In the genomic region with DNA sequence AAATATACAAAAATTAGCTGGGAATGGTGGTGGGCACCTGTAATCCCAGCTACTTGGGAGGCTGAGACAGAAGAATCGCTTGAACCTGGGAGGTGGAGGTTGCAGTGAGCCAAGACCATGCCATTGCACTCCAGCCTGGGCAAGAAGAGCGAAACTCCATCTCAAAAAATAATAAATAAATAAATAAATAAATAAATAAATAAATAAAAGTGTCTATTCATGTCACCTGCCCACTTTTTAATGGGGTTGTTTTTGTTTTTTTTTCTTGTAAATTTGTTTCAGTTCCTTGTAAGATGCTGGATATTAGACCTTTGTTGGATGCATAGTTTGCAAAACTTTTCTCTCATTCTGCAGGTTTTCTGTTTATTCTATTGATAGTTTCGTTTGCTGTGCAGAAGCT, we compare ENCODE assay signal across 2 cellular contexts.
A peak's percentile ranks its signal among the peaks of the same experiment; 100 is the strongest.
DNase-seq lines count a peak whose midpoint lies in the region; ATAC-seq, FAIRE-seq and TF ChIP-seq lines count a peak whose summit lies in the region.
"Not testable (repeated sequence)": the region's sequence is repeated elsewhere in the genome, so short reads cannot be mapped to it uniquely, and the experiment has no call there.

No MANE protein-coding gene starts in this region.

- DNase-seq in A549 (ENCODE audit: low read depth in 1 of 2, low spot score in 1 of 2) = not testable (repeated sequence)

- not testable (repeated sequence) for ATAC-seq in A549

- not testable (repeated sequence) for H3K9me3 ChIP-seq in A549; HEK293 (ENCODE audit: control insufficient read depth, insufficient read depth, low read depth, low read length)

- not testable (repeated sequence) for TF ChIP-seq RAD21 in A549 (conservative IDR thresholded peaks at IDR 0.05 in 1 of 2, IDR thresholded peaks at IDR 0.05 in 1 of 2)

- TF ChIP-seq CTCF in A549 (IDR thresholded peaks at IDR 0.05); HEK293 (tag by site-specific recombination; IDR thresholded peaks at IDR 0.05): not testable (repeated sequence)

- not testable (repeated sequence) for FAIRE-seq in A549 (lab: Jason Lieb, UNC)

- 76% methylated on average over 3 of the region's 3 CpGs for WGBS in A549 (ENCODE audit: missing lambda C conversion rate)

- CTCF ChIA-PET in A549 (lab: Yijun Ruan, JAX) = not testable (repeated sequence)
- CTCF ChIA-PET in HEK293 (lab: Yijun Ruan, JAX) = interaction anchor here (0.7 kb wide), 1 partner anchor 400 kb away, joined by 4 read pairs; no protein-coding TSS in a partner anchor

- not testable (repeated sequence) for H3K4me3 ChIP-seq in A549; HEK293 (ENCODE audit: low read depth, low read length)

- H3K36me3 ChIP-seq in HEK293 (ENCODE audit: control insufficient read depth in 2 of 2, insufficient read depth in 1 of 2, low read length in 2 of 2) = not testable (repeated sequence)

- not testable (repeated sequence) for H3K4me2 ChIP-seq in A549

- not testable (repeated sequence) for H3K4me1 ChIP-seq in A549; HEK293 (ENCODE audit: control insufficient read depth, insufficient read depth, low read length)

- TF ChIP-seq EP300 in A549 (IDR thresholded peaks at IDR 0.05) = not testable (repeated sequence)

- TF ChIP-seq POLR2A in A549 (IDR thresholded peaks at IDR 0.05; ENCODE audit: low read length) = not testable (repeated sequence)

- POLR2A ChIA-PET in A549 (lab: Yijun Ruan, JAX); HEK293 (lab: Yijun Ruan, JAX): not testable (repeated sequence)

- not testable (repeated sequence) for H3K27ac ChIP-seq in A549; HEK293 (ENCODE audit: extremely low read depth, low read depth, low read length)

TF ChIP-seq in A549, 52 proteins besides CTCF, POLR2A, EP300 and RAD21:
- peak; percentile 60 for TF ChIP-seq ZC3H11A (IDR thresholded peaks at IDR 0.05)

TF ChIP-seq in HEK293, 187 proteins besides CTCF, POLR2A, EP300 and RAD21:
- TF ChIP-seq, protein P1, sequence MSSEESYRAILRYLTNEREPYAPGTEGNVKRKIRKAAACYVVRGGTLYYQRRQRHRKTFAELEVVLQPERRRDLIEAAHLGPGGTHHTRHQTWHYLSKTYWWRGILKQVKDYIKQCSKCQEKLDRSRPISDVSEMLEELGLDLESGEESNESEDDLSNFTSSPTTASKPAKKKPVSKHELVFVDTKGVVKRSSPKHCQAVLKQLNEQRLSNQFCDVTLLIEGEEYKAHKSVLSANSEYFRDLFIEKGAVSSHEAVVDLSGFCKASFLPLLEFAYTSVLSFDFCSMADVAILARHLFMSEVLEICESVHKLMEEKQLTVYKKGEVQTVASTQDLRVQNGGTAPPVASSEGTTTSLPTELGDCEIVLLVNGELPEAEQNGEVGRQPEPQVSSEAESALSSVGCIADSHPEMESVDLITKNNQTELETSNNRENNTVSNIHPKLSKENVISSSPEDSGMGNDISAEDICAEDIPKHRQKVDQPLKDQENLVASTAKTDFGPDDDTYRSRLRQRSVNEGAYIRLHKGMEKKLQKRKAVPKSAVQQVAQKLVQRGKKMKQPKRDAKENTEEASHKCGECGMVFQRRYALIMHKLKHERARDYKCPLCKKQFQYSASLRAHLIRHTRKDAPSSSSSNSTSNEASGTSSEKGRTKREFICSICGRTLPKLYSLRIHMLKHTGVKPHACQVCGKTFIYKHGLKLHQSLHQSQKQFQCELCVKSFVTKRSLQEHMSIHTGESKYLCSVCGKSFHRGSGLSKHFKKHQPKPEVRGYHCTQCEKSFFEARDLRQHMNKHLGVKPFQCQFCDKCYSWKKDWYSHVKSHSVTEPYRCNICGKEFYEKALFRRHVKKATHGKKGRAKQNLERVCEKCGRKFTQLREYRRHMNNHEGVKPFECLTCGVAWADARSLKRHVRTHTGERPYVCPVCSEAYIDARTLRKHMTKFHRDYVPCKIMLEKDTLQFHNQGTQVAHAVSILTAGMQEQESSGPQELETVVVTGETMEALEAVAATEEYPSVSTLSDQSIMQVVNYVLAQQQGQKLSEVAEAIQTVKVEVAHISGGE (tag by site-specific recombination; conservative IDR thresholded peaks at IDR 0.05; ENCODE audit: low read depth) = peak; percentile 61
- TF ChIP-seq ZNF140 (tag by site-specific recombination; IDR thresholded peaks at IDR 0.05) = peak; percentile 13; the same call in 1 of the 2 replicates
- TF ChIP-seq ZNF394 (tag by site-specific recombination; IDR thresholded peaks at IDR 0.05; ENCODE audit: borderline replicate concordance) = peak; percentile 70; the same call in 1 of the 2 replicates
- TF ChIP-seq, protein P2, sequence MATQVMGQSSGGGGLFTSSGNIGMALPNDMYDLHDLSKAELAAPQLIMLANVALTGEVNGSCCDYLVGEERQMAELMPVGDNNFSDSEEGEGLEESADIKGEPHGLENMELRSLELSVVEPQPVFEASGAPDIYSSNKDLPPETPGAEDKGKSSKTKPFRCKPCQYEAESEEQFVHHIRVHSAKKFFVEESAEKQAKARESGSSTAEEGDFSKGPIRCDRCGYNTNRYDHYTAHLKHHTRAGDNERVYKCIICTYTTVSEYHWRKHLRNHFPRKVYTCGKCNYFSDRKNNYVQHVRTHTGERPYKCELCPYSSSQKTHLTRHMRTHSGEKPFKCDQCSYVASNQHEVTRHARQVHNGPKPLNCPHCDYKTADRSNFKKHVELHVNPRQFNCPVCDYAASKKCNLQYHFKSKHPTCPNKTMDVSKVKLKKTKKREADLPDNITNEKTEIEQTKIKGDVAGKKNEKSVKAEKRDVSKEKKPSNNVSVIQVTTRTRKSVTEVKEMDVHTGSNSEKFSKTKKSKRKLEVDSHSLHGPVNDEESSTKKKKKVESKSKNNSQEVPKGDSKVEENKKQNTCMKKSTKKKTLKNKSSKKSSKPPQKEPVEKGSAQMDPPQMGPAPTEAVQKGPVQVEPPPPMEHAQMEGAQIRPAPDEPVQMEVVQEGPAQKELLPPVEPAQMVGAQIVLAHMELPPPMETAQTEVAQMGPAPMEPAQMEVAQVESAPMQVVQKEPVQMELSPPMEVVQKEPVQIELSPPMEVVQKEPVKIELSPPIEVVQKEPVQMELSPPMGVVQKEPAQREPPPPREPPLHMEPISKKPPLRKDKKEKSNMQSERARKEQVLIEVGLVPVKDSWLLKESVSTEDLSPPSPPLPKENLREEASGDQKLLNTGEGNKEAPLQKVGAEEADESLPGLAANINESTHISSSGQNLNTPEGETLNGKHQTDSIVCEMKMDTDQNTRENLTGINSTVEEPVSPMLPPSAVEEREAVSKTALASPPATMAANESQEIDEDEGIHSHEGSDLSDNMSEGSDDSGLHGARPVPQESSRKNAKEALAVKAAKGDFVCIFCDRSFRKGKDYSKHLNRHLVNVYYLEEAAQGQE (tag by site-specific recombination; IDR thresholded peaks at IDR 0.05) = 0 out of 2 replicates have a peak, but pooled peaks have one; percentile 11
- TF ChIP-seq ZNF664 (tag by site-specific recombination; IDR thresholded peaks at IDR 0.05) = 0 out of 2 replicates have a peak, but pooled peaks have one; percentile 26
- TF ChIP-seq, protein P3, sequence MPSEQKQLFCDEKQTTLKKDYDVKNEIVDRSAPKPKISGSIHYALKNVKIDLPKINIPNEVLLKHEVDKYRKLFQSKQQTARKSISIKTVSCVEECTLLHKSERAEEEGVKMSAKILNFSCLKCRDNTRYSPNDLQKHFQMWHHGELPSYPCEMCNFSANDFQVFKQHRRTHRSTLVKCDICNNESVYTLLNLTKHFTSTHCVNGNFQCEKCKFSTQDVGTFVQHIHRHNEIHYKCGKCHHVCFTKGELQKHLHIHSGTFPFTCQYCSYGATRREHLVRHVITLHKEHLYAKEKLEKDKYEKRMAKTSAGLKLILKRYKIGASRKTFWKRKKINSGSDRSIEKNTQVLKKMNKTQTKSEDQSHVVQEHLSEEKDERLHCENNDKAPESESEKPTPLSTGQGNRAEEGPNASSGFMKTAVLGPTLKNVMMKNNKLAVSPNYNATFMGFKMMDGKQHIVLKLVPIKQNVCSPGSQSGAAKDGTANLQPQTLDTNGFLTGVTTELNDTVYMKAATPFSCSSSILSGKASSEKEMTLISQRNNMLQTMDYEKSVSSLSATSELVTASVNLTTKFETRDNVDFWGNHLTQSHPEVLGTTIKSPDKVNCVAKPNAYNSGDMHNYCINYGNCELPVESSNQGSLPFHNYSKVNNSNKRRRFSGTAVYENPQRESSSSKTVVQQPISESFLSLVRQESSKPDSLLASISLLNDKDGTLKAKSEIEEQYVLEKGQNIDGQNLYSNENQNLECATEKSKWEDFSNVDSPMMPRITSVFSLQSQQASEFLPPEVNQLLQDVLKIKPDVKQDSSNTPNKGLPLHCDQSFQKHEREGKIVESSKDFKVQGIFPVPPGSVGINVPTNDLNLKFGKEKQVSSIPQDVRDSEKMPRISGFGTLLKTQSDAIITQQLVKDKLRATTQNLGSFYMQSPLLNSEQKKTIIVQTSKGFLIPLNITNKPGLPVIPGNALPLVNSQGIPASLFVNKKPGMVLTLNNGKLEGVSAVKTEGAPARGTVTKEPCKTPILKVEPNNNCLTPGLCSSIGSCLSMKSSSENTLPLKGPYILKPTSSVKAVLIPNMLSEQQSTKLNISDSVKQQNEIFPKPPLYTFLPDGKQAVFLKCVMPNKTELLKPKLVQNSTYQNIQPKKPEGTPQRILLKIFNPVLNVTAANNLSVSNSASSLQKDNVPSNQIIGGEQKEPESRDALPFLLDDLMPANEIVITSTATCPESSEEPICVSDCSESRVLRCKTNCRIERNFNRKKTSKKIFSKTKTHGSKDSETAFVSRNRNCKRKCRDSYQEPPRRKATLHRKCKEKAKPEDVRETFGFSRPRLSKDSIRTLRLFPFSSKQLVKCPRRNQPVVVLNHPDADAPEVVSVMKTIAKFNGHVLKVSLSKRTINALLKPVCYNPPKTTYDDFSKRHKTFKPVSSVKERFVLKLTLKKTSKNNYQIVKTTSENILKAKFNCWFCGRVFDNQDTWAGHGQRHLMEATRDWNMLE (tag by site-specific recombination; conservative IDR thresholded peaks at IDR 0.05; ENCODE audit: low read depth) = peak; percentile 65; the same call in 1 of the 2 replicates
- peak; percentile 59 for TF ChIP-seq ZNF426 (tag by site-specific recombination; IDR thresholded peaks at IDR 0.05)
- TF ChIP-seq ZNF623 (tag by site-specific recombination; IDR thresholded peaks at IDR 0.05) = peak; percentile 30; the same call in 1 of the 2 replicates
- peak; percentile 45 for TF ChIP-seq ZNF555 (tag by site-specific recombination; conservative IDR thresholded peaks at IDR 0.05)
- 0 out of 2 replicates have a peak, but pooled peaks have one; percentile 29 for TF ChIP-seq ZBTB8A (tag by site-specific recombination; IDR thresholded peaks at IDR 0.05)
- TF ChIP-seq ZNF654 (tag by site-specific recombination; IDR thresholded peaks at IDR 0.05; ENCODE audit: low read depth) = peak; percentile 9; the same call in 1 of the 2 replicates
